12 cellular contexts compared by ENCODE assay signal in the genomic region with DNA sequence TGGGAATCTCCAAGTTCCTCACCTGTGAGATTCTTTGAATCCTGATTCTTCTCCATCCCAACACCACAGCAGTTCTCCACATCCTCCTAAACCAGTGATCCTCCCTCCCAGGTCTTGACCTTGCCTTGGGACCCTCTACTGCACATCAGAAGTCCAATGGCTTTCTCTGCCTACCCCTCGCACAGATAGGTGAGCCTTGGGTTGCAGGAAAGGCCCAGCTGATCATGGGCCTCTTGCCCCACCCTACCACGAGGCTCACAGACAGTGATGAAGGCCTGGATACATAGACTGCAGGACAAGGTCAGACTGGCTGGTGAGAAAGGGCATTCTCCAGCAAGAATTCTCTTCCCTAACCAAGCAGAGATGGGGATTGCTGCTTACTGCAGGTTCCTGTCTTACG. TPM values are rescaled to one million over a fixed set of nuclear protein-coding genes. Genes with fewer than 3 reads are reported as not detected.
A peak's percentile ranks its signal among the peaks of the same experiment; 100 is the strongest.
DNase-seq lines count a peak whose midpoint lies in the region; ATAC-seq and TF ChIP-seq lines count a peak whose summit lies in the region.
"Had no signal": no experiment of that assay in that cellular context is flagged by ENCODE, and none has a peak within 500 bp of the region (broad histone marks: within the 10 kb centered on the region; RNA-seq: fewer than 3 reads in every experiment).

No MANE protein-coding gene starts in this region.

- TF ChIP-seq POLR2A in adrenal gland (IDR thresholded peaks at IDR 0.05), result no peak
- TF ChIP-seq POLR2A in sigmoid colon (IDR thresholded peaks at IDR 0.05), result no peak

- H3K4me3 Mint-ChIP-seq in Caco-2 (ENCODE audit: unreplicated experiment), result peak overlapping the region; percentile 74
- peak overlapping the region in 3 of 5 donors; percentile 22 to 91 (median 63) for H3K4me3 Mint-ChIP-seq in immature natural killer cell
- H3K4me3 Mint-ChIP-seq: activated naive CD4-positive, alpha-beta T cell treated with anti-CD3 and anti-CD28 coated beads, Interleukin-2, amount 10 ng/mL, durations not matched to agents 7 days and 5 days had no signal

- no peaks in the 10 kb centered on the region for H3K27me3 Mint-ChIP-seq in Caco-2 (ENCODE audit: insufficient read depth, unreplicated experiment)
- peaks cover 0 to 4% (median 4%) of the 10 kb centered on the region in 3 donors for H3K27me3 Mint-ChIP-seq in immature natural killer cell (ENCODE audit: low read depth in 3 of 3)

- H3K4me1 Mint-ChIP-seq in Caco-2 (ENCODE audit: low read depth, unreplicated experiment), result peaks cover 18% of the 10 kb centered on the region
- H3K4me1 Mint-ChIP-seq in immature natural killer cell, result peaks cover 18% of the 10 kb centered on the region in 2 donors

- H3K9me3 Mint-ChIP-seq in Caco-2 (ENCODE audit: unreplicated experiment) (no peaks in the 10 kb centered on the region), immature natural killer cell (no peaks in the 10 kb centered on the region)
- H3K9me3 Mint-ChIP-seq: activated naive CD4-positive, alpha-beta T cell treated with anti-CD3 and anti-CD28 coated beads, Interleukin-2, amount 10 ng/mL, durations not matched to agents 7 days and 5 days had no signal

- TF ChIP-seq CTCF in Caco-2 (IDR thresholded peaks at IDR 0.05; ENCODE audit: insufficient read depth in 1 of 2, low read depth in 1 of 2, low read length in 1 of 2, severe bottlenecking in 1 of 2, unreplicated experiment in 1 of 2) (no peak), adrenal gland (IDR thresholded peaks at IDR 0.05) (no peak), sigmoid colon (IDR thresholded peaks at IDR 0.05) (no peak)

- H3K36me3 Mint-ChIP-seq in Caco-2 (ENCODE audit: insufficient read depth, unreplicated experiment), result peaks cover 6% of the 10 kb centered on the region
- peaks cover 0 to 5% (median 0%) of the 10 kb centered on the region in 3 donors for H3K36me3 Mint-ChIP-seq in immature natural killer cell
- H3K36me3 Mint-ChIP-seq: activated naive CD4-positive, alpha-beta T cell treated with anti-CD3 and anti-CD28 coated beads, Interleukin-2, amount 10 ng/mL, durations not matched to agents 7 days and 5 days had no signal

- H3K27me3 ChIP-seq in Caco-2 (replicated peaks; ENCODE audit: control insufficient read depth, insufficient read depth, low read length) (no peaks in the 10 kb centered on the region), adrenal gland (no peaks in the 10 kb centered on the region), sigmoid colon (no peaks in the 10 kb centered on the region)
- H3K27me3 ChIP-seq: upper lobe of left lung had no signal

- peak overlapping the region; percentile 93 for H3K27ac Mint-ChIP-seq in Caco-2 (ENCODE audit: unreplicated experiment)
- peak overlapping the region in 1 of 6 donors; percentile 58 for H3K27ac Mint-ChIP-seq in immature natural killer cell
- H3K27ac Mint-ChIP-seq: activated naive CD4-positive, alpha-beta T cell treated with anti-CD3 and anti-CD28 coated beads, Interleukin-2, amount 10 ng/mL, durations not matched to agents 7 days and 5 days had no signal

- peaks cover 29% of the 10 kb centered on the region for H3K4me1 ChIP-seq in Caco-2
- peaks cover 59 to 71% of the 10 kb centered on the region in 2 donors for H3K4me1 ChIP-seq in adrenal gland (replicated peaks in 1 of 2)
- peaks cover 0 to 50% (median 46%) of the 10 kb centered on the region in 4 donors for H3K4me1 ChIP-seq in sigmoid colon

- H3K36me3 ChIP-seq in Caco-2 (ENCODE audit: control insufficient read depth, insufficient read depth, low read length), result no peaks in the 10 kb centered on the region
- H3K36me3 ChIP-seq in adrenal gland (replicated peaks in 1 of 2), result no peaks in the 10 kb centered on the region
- peaks cover 0 to 6% (median 0%) of the 10 kb centered on the region in 4 donors for H3K36me3 ChIP-seq in sigmoid colon
- H3K36me3 ChIP-seq: upper lobe of left lung had no signal

- DNase-seq in Caco-2 (no peak), adrenal gland (peak in 2 of 7 donors; percentile 28 to 55), immature natural killer cell (no peak), sigmoid colon (no peak), COLO668 (lab: John Stamatoyannopoulos, UW; ENCODE audit: unreplicated experiment) (no peak), NCI-H1694 treated with DMSO at 0.1 percent for 48 hours (lab: John Stamatoyannopoulos, UW) (no peak)
- DNase-seq: activated naive CD4-positive, alpha-beta T cell treated with anti-CD3 and anti-CD28 coated beads, Interleukin-2, amount 10 ng/mL, durations not matched to agents 7 days and 5 days; GM23248; NCI-H2081; upper lobe of left lung had no signal

- H3K27ac ChIP-seq in adrenal gland, result peak overlapping the region in 4 of 5 donors; percentile 82 to 93 (median 88)
- peak overlapping the region; percentile 79 to 89 (median 85) for H3K27ac ChIP-seq in sigmoid colon

- intact Hi-C loops in Caco-2 (cut with micrococcal nuclease; ENCODE audit: unreplicated experiment) (no loop called here), adrenal gland (cut with DNase I) (no loop called here), sigmoid colon (cut with DNase I) (no loop called here)

- BruUV-seq in Caco-2 (replicated peaks; lab: Mats Ljungman, UMichigan), result TSS peak; percentile 54

- TF ChIP-seq EP300 in sigmoid colon (IDR thresholded peaks at IDR 0.05), result no peak

- ATAC-seq in HG03460 (IDR thresholded peaks at IDR 0.05; ENCODE audit: unreplicated experiment) (no peak), GM19467 (IDR thresholded peaks at IDR 0.05; ENCODE audit: unreplicated experiment) (no peak)

- CTCF ChIA-PET in Caco-2 (lab: Charles Lee), result no interaction called here

- H3K4me3 ChIP-seq in Caco-2 (ENCODE audit: low read depth, low read length) (no peak overlapping the region), adrenal gland (no peak overlapping the region), sigmoid colon (peak overlapping the region in 1 of 4 donors; percentile 54)

- no peaks in the 10 kb centered on the region for H3K9me3 ChIP-seq in Caco-2
- H3K9me3 ChIP-seq in adrenal gland (replicated peaks in 1 of 3), result no peaks in the 10 kb centered on the region
- no peaks in the 10 kb centered on the region for H3K9me3 ChIP-seq in sigmoid colon
- H3K9me3 ChIP-seq: upper lobe of left lung had no signal

- 54 to 68% (median 60%) methylated on average over 3 of the region's 3 CpGs for WGBS in adrenal gland, 4 donors
- WGBS in sigmoid colon, 2 donors, result 46 to 76% methylated on average over 3 of the region's 3 CpGs

- POLR2A ChIA-PET in Caco-2 (lab: Charles Lee), result no interaction called here

RNA-seq across cellular contexts. Expression of a gene that starts 0.8 kb away (rescaled TPM):
- 12.1 and 13.0 TPM in 2 replicates for total RNA-seq in Caco-2 (2022)
- 10 to 100 TPM; 23.8 to 87.9 (median 49.3) TPM for total RNA-seq in adrenal gland
- polyA plus RNA-seq in adrenal gland, result 100 to 1,000 TPM in 2 of 3 donors, 10 to 100 TPM in 1; 56.7 to 233 (median 125) TPM
- not detected for polyA plus RNA-seq in immature natural killer cell
- 10 to 100 TPM in 3 of 4 donors, 1 to 10 TPM in 1; 6.4 to 26.3 (median 19.6) TPM for total RNA-seq in sigmoid colon
- polyA plus RNA-seq in sigmoid colon, result 10 to 100 TPM; 10.0 to 31.2 (median 16.4) TPM

RNA-seq across cellular contexts. Expression of a gene that starts 41.0 kb away (rescaled TPM):
- total RNA-seq in Caco-2 (2022) (29.5 and 30.0 TPM in 2 replicates), adrenal gland (10 to 100 TPM; 12.5 to 35.8 (median 20.6) TPM), sigmoid colon (under 1 TPM; 0.33 to 0.81 (median 0.63) TPM)
- polyA plus RNA-seq in adrenal gland (10 to 100 TPM in 2 of 3 donors, 1 to 10 TPM in 1; 8.3 to 34.0 (median 19.7) TPM), immature natural killer cell (not detected), sigmoid colon (100 to 1,000 TPM; 134 to 254 (median 219) TPM)

Comparison
In these comparisons a context has a peak if more than half of its experiments do, and no peak if none do; other contexts are left out.
1. RNA of a gene that starts 41.0 kb away (total RNA-seq): 29.5 to 30.0 TPM in Caco-2 and 12.5 to 35.8 TPM in adrenal gland; 0.33 to 0.81 TPM in sigmoid colon; every median in the first group is over 4 times any median in the second.